Comparison of ENCODE assay signal across 26 cellular contexts in the genomic region with DNA sequence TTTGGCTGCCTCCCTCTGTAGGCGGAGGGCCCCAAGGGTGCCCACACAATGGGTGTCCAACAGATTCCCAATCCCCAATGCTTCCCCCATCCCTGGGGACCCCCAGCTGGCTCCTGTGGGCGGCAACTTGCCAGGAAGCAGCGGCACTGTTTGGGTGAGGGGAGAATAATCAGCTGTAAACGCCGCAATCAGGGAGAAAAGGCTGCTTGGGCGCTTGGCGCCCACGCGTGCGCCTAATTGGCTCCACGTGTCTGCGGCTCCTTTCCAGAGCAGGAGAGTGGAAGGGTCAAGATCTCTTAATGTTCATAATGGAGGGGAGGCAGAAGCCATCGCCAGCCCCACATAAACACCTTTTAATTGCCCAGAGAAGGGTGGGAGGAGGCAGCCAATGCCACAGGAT.
"Had no signal": no experiment of that assay in that cellular context is flagged by ENCODE, and none has a peak within 500 bp of the region (broad histone marks: within the 10 kb centered on the region; RNA-seq: fewer than 3 reads in every experiment).

No MANE protein-coding gene starts in this region.

- H3K27ac ChIP-seq: adrenal gland, body of pancreas, colonic mucosa, dorsolateral prefrontal cortex, left ventricle myocardium inferior, right atrium auricular region, stomach, thyroid gland, VCaP had no signal

- H3K4me3 ChIP-seq: adrenal gland, body of pancreas, colonic mucosa, dorsolateral prefrontal cortex, left ventricle myocardium inferior, right atrium auricular region, smooth muscle cell, stomach, thyroid gland had no signal

- ATAC-seq: body of pancreas; stimulated activated naive B cell treated with anti-CD40 and anti-IgM and Interleukin-4, amounts not matched to agents 10 μg/mL and 1 μg/mL and 100 μg/mL, for 72 hours had no signal

- H3K9me3 Mint-ChIP-seq: activated naive CD8-positive, alpha-beta T cell treated with anti-CD3 and anti-CD28 coated beads for 36 hours; stimulated activated naive B cell treated with anti-CD40 and anti-IgM and Interleukin-4, amounts not matched to agents 10 μg/mL and 1 μg/mL and 100 μg/mL, for 72 hours; T-helper 1 cell treated with Interleukin-12 subunit alpha and Interleukin-12 subunit beta and Interleukin-4 antibody, amounts not matched to agents 30 μg/mL and 1 μg/mL, for 36 hours had no signal

- H3K27ac Mint-ChIP-seq: activated naive CD8-positive, alpha-beta T cell treated with anti-CD3 and anti-CD28 coated beads for 36 hours; stimulated activated naive B cell treated with anti-CD40 and anti-IgM and Interleukin-4, amounts not matched to agents 10 μg/mL and 1 μg/mL and 100 μg/mL, for 72 hours; T-helper 1 cell treated with Interleukin-12 subunit alpha and Interleukin-12 subunit beta and Interleukin-4 antibody, amounts not matched to agents 30 μg/mL and 1 μg/mL, for 36 hours had no signal

- H3K27me3 ChIP-seq: adrenal gland, body of pancreas, colonic mucosa, dorsolateral prefrontal cortex, right atrium auricular region, stomach, thyroid gland had no signal

- H3K4me3 Mint-ChIP-seq: activated naive CD8-positive, alpha-beta T cell treated with anti-CD3 and anti-CD28 coated beads for 36 hours; stimulated activated naive B cell treated with anti-CD40 and anti-IgM and Interleukin-4, amounts not matched to agents 10 μg/mL and 1 μg/mL and 100 μg/mL, for 72 hours; T-helper 1 cell treated with Interleukin-12 subunit alpha and Interleukin-12 subunit beta and Interleukin-4 antibody, amounts not matched to agents 30 μg/mL and 1 μg/mL, for 36 hours had no signal

- H3K27me3 Mint-ChIP-seq: activated naive CD8-positive, alpha-beta T cell treated with anti-CD3 and anti-CD28 coated beads for 36 hours had no signal

- H3K36me3 ChIP-seq: adrenal gland, colonic mucosa, left ventricle myocardium inferior, right atrium auricular region, stomach, thyroid gland had no signal

- H3K4me1 ChIP-seq: adrenal gland, body of pancreas, colonic mucosa, left ventricle myocardium inferior, right atrium auricular region, thyroid gland had no signal

- DNase-seq: activated CD4-positive, alpha-beta T cell treated with anti-CD3 and anti-CD28 coated beads for 4 hours; activated CD4-positive, alpha-beta T cell treated with anti-CD3 and anti-CD28 coated beads, Interleukin-2, amount 50 U/mL, for 4 hours; activated effector memory CD4-positive, alpha-beta T cell treated with Interleukin-2 at 50 U/mL for 16 hours; activated naive CD4-positive, alpha-beta T cell treated with Interleukin-2 at 50 U/mL for 16 hours; activated naive CD8-positive, alpha-beta T cell treated with anti-CD3 and anti-CD28 coated beads for 36 hours; adrenal gland; aorta; body of pancreas; cerebellar nuclear complex; colonic mucosa; dorsolateral prefrontal cortex; effector memory CD4-positive, alpha-beta T cell; islet precursor cell; left ventricle myocardium inferior; occipital lobe; stimulated activated CD4-positive, alpha-beta T cell treated with anti-CD3 and anti-CD28 coated beads, Interleukin-1b, Interleukin-23, amount 100 ng/mL, for 48 hours; stimulated activated CD4-positive, alpha-beta T cell treated with anti-CD3 and anti-CD28 coated beads, Interleukin-4, amount 100 ng/mL, for 4 hours; stimulated activated CD8-positive, alpha-beta memory T cell treated with anti-CD3 and anti-CD28 coated beads, Interleukin-4, amount 100 ng/mL, for 48 hours; stimulated activated naive B cell treated with anti-CD40 and anti-IgM and Interleukin-4, amounts not matched to agents 10 μg/mL and 1 μg/mL and 100 μg/mL, for 72 hours; stomach; T-helper 9 cell; thyroid gland had no signal

- H3K36me3 Mint-ChIP-seq: activated naive CD8-positive, alpha-beta T cell treated with anti-CD3 and anti-CD28 coated beads for 36 hours; stimulated activated naive B cell treated with anti-CD40 and anti-IgM and Interleukin-4, amounts not matched to agents 10 μg/mL and 1 μg/mL and 100 μg/mL, for 72 hours had no signal

- H3K9me3 ChIP-seq: adrenal gland, body of pancreas, colonic mucosa, left ventricle myocardium inferior, right atrium auricular region, stomach, thyroid gland had no signal
